Comparison of ENCODE assay signal across 1 cellular context in genomic region chr16:70652322-70652721, GRCh38.
TF ChIP-seq lines count a peak whose summit lies in the region.

No MANE protein-coding gene starts in this region.

TF ChIP-seq in K562, 482 proteins besides CTCF, POLR2A, EP300 and RAD21 (continued from another document and continues in another):
- TF ChIP-seq ZNF407 (IDR thresholded peaks at IDR 0.05; ENCODE audit: low read depth) = no peak
- TF ChIP-seq RB1 (IDR thresholded peaks at IDR 0.05; ENCODE audit: low read depth) = no peak
- no peak for TF ChIP-seq ZNF696 (CRISPR knock-in tag; conservative IDR thresholded peaks at IDR 0.05)
- no peak for TF ChIP-seq CTCFL (IDR thresholded peaks at IDR 0.05; ENCODE audit: borderline replicate concordance, insufficient read depth, low read depth, low read length, poor library complexity, severe bottlenecking)
- no peak for TF ChIP-seq GTF2F1 (IDR thresholded peaks at IDR 0.05; ENCODE audit: low read depth, low read length)
- TF ChIP-seq ELF1 (tag; IDR thresholded peaks at IDR 0.05) = no peak
- no peak for TF ChIP-seq ZNF165 (CRISPR knock-in tag; IDR thresholded peaks at IDR 0.05; ENCODE audit: borderline replicate concordance)
- TF ChIP-seq ZNF282 (CRISPR knock-in tag; IDR thresholded peaks at IDR 0.05) = no peak
- no peak for TF ChIP-seq RBM39 (optimal IDR thresholded peaks at IDR 0.05; ENCODE audit: low read depth, low read length)
- no peak for TF ChIP-seq JUN (IDR thresholded peaks at IDR 0.05; ENCODE audit: borderline replicate concordance, low read depth, low read length)
- TF ChIP-seq JUN (CRISPR knock-in tag; IDR thresholded peaks at IDR 0.05; ENCODE audit: borderline replicate concordance) = no peak
- TF ChIP-seq RREB1 (CRISPR knock-in tag; IDR thresholded peaks at IDR 0.05) = no peak
- no peak for TF ChIP-seq ZNF3 (CRISPR knock-in tag; IDR thresholded peaks at IDR 0.05)
- no peak for TF ChIP-seq ARID3B (CRISPR knock-in tag; IDR thresholded peaks at IDR 0.05; ENCODE audit: borderline replicate concordance)
- no peak for TF ChIP-seq RAD51 (IDR thresholded peaks at IDR 0.05; ENCODE audit: borderline replicate concordance, low read depth)
- no peak for TF ChIP-seq TEAD2 (tag; IDR thresholded peaks at IDR 0.05)
- TF ChIP-seq SNIP1 (IDR thresholded peaks at IDR 0.05; ENCODE audit: low read depth) = no peak
- no peak for TF ChIP-seq RBFOX2 (IDR thresholded peaks at IDR 0.05; ENCODE audit: low read depth, low read length)
- TF ChIP-seq ZMIZ1 (IDR thresholded peaks at IDR 0.05; ENCODE audit: low read depth in 2 of 2, low read length in 2 of 2) = no peak
- no peak for TF ChIP-seq ZNF347 (CRISPR knock-in tag; IDR thresholded peaks at IDR 0.05; ENCODE audit: low read depth)
- no peak; the same call in 1 of the 2 replicates for TF ChIP-seq NFE2L1 (tag; IDR thresholded peaks at IDR 0.05; ENCODE audit: borderline replicate concordance, low read depth)
- TF ChIP-seq HOXB6 (CRISPR knock-in tag; IDR thresholded peaks at IDR 0.05; ENCODE audit: borderline replicate concordance) = no peak
- TF ChIP-seq MLLT1 (IDR thresholded peaks at IDR 0.05) = no peak
- TF ChIP-seq THRB (CRISPR knock-in tag; conservative IDR thresholded peaks at IDR 0.05) = no peak
- TF ChIP-seq BRD9 (IDR thresholded peaks at IDR 0.05; ENCODE audit: low read depth, partially characterized antibody) = no peak
- no peak for TF ChIP-seq ZC3H8 (IDR thresholded peaks at IDR 0.05)
- no peak for TF ChIP-seq ARID3A (IDR thresholded peaks at IDR 0.05; ENCODE audit: borderline replicate concordance, low read depth, low read length)
- no peak for TF ChIP-seq GABPA (tag; conservative IDR thresholded peaks at IDR 0.05; ENCODE audit: low read depth)
